8 cellular contexts compared by ENCODE assay signal in the genomic region with DNA sequence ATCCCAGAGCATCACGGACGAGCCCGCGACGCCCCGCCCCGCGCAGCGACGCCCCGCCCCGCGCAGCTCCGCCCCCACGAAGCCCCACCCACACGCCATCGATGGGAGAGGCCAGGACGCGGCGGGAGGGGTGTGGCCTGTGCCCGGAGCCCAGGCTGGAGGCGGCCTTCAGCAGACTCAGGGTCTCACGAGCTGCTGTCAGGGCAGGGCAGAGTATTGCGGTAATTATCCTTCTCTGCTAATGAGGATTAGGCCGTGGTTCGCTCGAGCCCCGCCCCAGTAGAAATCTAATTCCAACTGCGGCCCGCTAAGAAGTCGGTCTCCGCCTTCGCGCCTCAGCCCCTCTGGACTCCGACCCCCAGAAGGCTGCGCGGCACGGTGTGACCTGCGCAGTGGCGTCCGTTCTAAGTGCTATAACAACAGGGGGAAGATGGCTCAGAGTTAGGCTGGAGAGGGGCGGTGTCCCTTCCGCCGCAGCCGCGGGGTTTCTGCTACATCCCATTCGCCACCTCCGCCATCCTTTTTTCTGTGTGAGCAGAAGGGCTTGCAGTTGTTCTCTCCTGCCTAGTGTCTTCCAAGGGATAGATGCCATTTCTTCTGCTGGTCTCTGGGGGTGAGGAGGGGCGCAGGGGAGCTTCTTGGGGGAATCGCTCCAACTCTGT. TPM values are rescaled to one million over a fixed set of nuclear protein-coding genes. Genes with fewer than 3 reads are reported as not detected.
DNase-seq lines count a peak whose midpoint lies in the region; ATAC-seq, FAIRE-seq and TF ChIP-seq lines count a peak whose summit lies in the region.

No MANE protein-coding gene starts in this region.

- H3K4me3 ChIP-seq in mammary epithelial cell (replicated peaks in 1 of 3; ENCODE audit: insufficient read depth in 1 of 3, low read depth in 2 of 3, low read length in 3 of 3) (peak overlapping the region; percentile 62 to 95 (median 84)), small intestine (ENCODE audit: low read depth in 1 of 2, low read length in 2 of 2) (peak overlapping the region; percentile 58 to 92)

- FAIRE-seq in small intestine (lab: Jason Lieb, UNC): no peak

- H3K27ac ChIP-seq in VCaP: peak overlapping the region; percentile 94
- H3K27ac ChIP-seq in mammary epithelial cell (ENCODE audit: insufficient read depth, low read depth, low read length): peak overlapping the region; percentile 73
- H3K27ac ChIP-seq in small intestine (ENCODE audit: low read depth in 1 of 2, low read length in 1 of 2): peak overlapping the region; percentile 88 to 98

- H3K4me1 ChIP-seq in mammary epithelial cell (ENCODE audit: insufficient read depth, low read length) (peaks cover 5% of the 10 kb centered on the region), small intestine (ENCODE audit: control insufficient read depth in 2 of 2, insufficient read depth in 1 of 2, low read depth in 1 of 2, low read length in 1 of 2) (peaks cover 4 to 11% of the 10 kb centered on the region in 2 donors)

- intact Hi-C loops in mammary epithelial cell (cut with micrococcal nuclease): loop anchor here (2.0 to 5.0 kb wide), 2 partner anchors 46 to 171 kb away; partner anchors contain the start of genes KBTBD2 and RP9

- peak; percentile 98 for DNase-seq in ACHN
- peak; percentile 96 for DNase-seq in NCI-H2171 treated with DMSO at 0.1 percent for 48 hours (lab: John Stamatoyannopoulos, UW)
- peak; percentile 94 for DNase-seq in mammary epithelial cell
- peak; percentile 97 for DNase-seq in iPS-NIHi11 (ENCODE audit: low spot score)
- peak; percentile 95 for DNase-seq in small intestine

- peak overlapping the region; percentile 83 for H2AFZ ChIP-seq in mammary epithelial cell (ENCODE audit: low read depth, low read length)

- H3K27me3 ChIP-seq in mammary epithelial cell (ENCODE audit: insufficient read depth, low read length) (no peaks in the 10 kb centered on the region), small intestine (ENCODE audit: control insufficient read depth in 2 of 2, insufficient read depth in 2 of 2, low read length in 2 of 2) (no peaks in the 10 kb centered on the region)

- peak overlapping the region; percentile 68 for H3K9ac ChIP-seq in mammary epithelial cell (ENCODE audit: insufficient read depth, low read length)

- peak overlapping the region; percentile 60 for H3K4me2 ChIP-seq in mammary epithelial cell (ENCODE audit: insufficient read depth, low read depth, low read length)

- no TSS peak for BruUV-seq in mammary epithelial cell (replicated peaks; lab: Mats Ljungman, UMichigan)

- H4K20me1 ChIP-seq in mammary epithelial cell (ENCODE audit: insufficient read depth, low read length): no peaks in the 10 kb centered on the region

- ATAC-seq in GM18870 (IDR thresholded peaks at IDR 0.05; ENCODE audit: unreplicated experiment) (peak; percentile 92), HG03108 (IDR thresholded peaks at IDR 0.05; ENCODE audit: unreplicated experiment) (peak; percentile 92)

- under 1% methylated on average over 24 of the region's 50 CpGs for WGBS in mammary epithelial cell (ENCODE audit: low coverage, missing lambda C conversion rate)
- WGBS in small intestine, 3 donors: 0% methylated on average over 35 to 50 of the region's 50 CpGs

- no peaks in the 10 kb centered on the region for H3K36me3 ChIP-seq in mammary epithelial cell (ENCODE audit: insufficient read depth, low read length)
- H3K36me3 ChIP-seq in small intestine (ENCODE audit: control insufficient read depth in 2 of 2, insufficient read depth in 2 of 2, low read length in 2 of 2): no peaks in the 10 kb centered on the region

- TF ChIP-seq CTCF in VCaP (conservative IDR thresholded peaks at IDR 0.05): no peak
- no peak for TF ChIP-seq CTCF in mammary epithelial cell (conservative IDR thresholded peaks at IDR 0.05 in 1 of 2, IDR thresholded peaks at IDR 0.05 in 1 of 2; ENCODE audit: extremely low read depth in 1 of 2, insufficient read depth in 1 of 2, low read depth in 1 of 2, low read length in 2 of 2)

- H3K79me2 ChIP-seq in mammary epithelial cell (ENCODE audit: insufficient read depth, low read length): peaks cover 46% of the 10 kb centered on the region

- in situ Hi-C loops in ACHN (cut with HindIII; ENCODE audit: low pct_ligation_motif_present, low pct_unique_long_range_greater_than_20kb, low sequenced_read_pairs) (no loop called here), mammary epithelial cell (cut with MboI; ENCODE audit: low sequenced_read_pairs in 2 of 2) (no loop called here)

- dilution Hi-C loops in mammary epithelial cell (cut with HindIII; ENCODE audit: low sequenced_read_pairs): no loop called here

- CTCF ChIA-PET in mammary epithelial cell (lab: Charles Lee; ENCODE audit: low non-redundant PET): no interaction called here

- H3K9me3 ChIP-seq in mammary epithelial cell (replicated peaks; ENCODE audit: insufficient read depth, low read length): no peaks in the 10 kb centered on the region
- H3K9me3 ChIP-seq in small intestine (ENCODE audit: control insufficient read depth, low read depth): no peaks in the 10 kb centered on the region

RNA-seq across cellular contexts. Expression of gene NT5C3A, which starts 0.3 kb away (rescaled TPM):
- 10 to 100 TPM; 28.3 to 29.3 TPM for total RNA-seq in mammary epithelial cell
- polyA plus RNA-seq in mammary epithelial cell (13.7 TPM), small intestine (100 to 1,000 TPM in 1 of 3 donors, 10 to 100 TPM in 2; 40.1 to 108 (median 81.0) TPM)
- 6.6 TPM for polyA minus RNA-seq in mammary epithelial cell

RNA-seq across cellular contexts. Expression of gene RP9, which starts 46.3 kb away (rescaled TPM):
- total RNA-seq in mammary epithelial cell: 10 to 100 TPM in 1 of 2 donors, 1 to 10 TPM in 1; 7.2 to 17.1 TPM
- polyA plus RNA-seq in mammary epithelial cell (17.6 TPM), small intestine (10 to 100 TPM in 2 of 3 donors, 1 to 10 TPM in 1; 9.6 to 37.0 (median 32.4) TPM)
- polyA minus RNA-seq in mammary epithelial cell: 6.9 TPM

Comparison
In these comparisons a context has a peak if more than half of its experiments do, and no peak if none do; other contexts are left out.
1. Peak in every context shown above with its lines: DNase-seq, ATAC-seq, H3K4me3 ChIP-seq and H3K27ac ChIP-seq.